In the genomic region with DNA sequence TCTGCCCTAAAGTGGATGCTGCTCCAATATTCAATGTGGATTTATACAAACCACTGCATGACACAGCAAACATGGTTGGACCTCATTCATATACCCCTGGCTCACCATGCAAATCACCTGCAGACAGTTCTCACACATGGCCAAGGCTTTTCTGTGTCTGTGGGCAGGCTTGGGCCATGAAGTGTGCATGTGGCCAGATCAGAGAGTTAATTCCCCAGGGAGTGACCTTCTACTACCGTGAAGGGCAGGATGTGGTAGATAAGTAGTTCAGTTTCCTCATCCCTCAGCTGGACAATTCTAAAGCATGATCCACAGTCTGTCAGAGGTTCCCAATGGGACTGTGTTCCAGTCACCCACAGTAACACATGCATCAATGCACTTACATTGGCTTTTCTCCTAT, we compare ENCODE assay signal across 15 cellular contexts.
"Had no signal": no experiment of that assay in that cellular context is flagged by ENCODE, and none has a peak within 500 bp of the region (broad histone marks: within the 10 kb centered on the region; RNA-seq: fewer than 3 reads in every experiment).

No MANE protein-coding gene starts in this region.

- H3K4me3 ChIP-seq: sigmoid colon, spleen had no signal

- H3K27ac ChIP-seq: foreskin keratinocyte, neutrophil, parathyroid adenoma, sigmoid colon, spleen had no signal

- H2AFZ ChIP-seq: parathyroid adenoma had no signal

- H3K27me3 Mint-ChIP-seq: activated naive CD8-positive, alpha-beta T cell treated with anti-CD3 and anti-CD28 coated beads, Interleukin-2, amount 10 ng/mL, durations not matched to agents 7 days and 5 days had no signal

- H3K4me3 Mint-ChIP-seq: activated naive CD8-positive, alpha-beta T cell treated with anti-CD3 and anti-CD28 coated beads, Interleukin-2, amount 10 ng/mL, durations not matched to agents 7 days and 5 days; activated T-helper 1 cell treated with anti-CD3 and anti-CD28 coated beads, Interleukin-12 subunit alpha, Interleukin-12 subunit beta, Interleukin-2, Interleukin-4 antibody, amounts not matched to agents 30 ng/mL and 10 ng/mL and 1 ng/mL, durations not matched to agents 14 hours and 24 hours and 36 hours; naive thymus-derived CD8-positive, alpha-beta T cell had no signal

- H3K9me3 ChIP-seq: neutrophil, sigmoid colon had no signal

- H3K4me1 Mint-ChIP-seq: activated naive CD8-positive, alpha-beta T cell treated with anti-CD3 and anti-CD28 coated beads, Interleukin-2, amount 10 ng/mL, durations not matched to agents 7 days and 5 days had no signal

- H3K79me2 ChIP-seq: parathyroid adenoma had no signal

- H3K36me3 ChIP-seq: neutrophil, sigmoid colon, spleen had no signal

- ATAC-seq: activated CD4-positive, CD25-positive, alpha-beta regulatory T cell treated with anti-CD3 and anti-CD28 coated beads, Interleukin-2, amount 50 U/mL, for 24 hours; foreskin keratinocyte; left ventricle myocardium superior; naive thymus-derived CD8-positive, alpha-beta T cell had no signal

- H3K27ac Mint-ChIP-seq: activated naive CD8-positive, alpha-beta T cell treated with anti-CD3 and anti-CD28 coated beads, Interleukin-2, amount 10 ng/mL, durations not matched to agents 7 days and 5 days; activated T-helper 1 cell treated with anti-CD3 and anti-CD28 coated beads, Interleukin-12 subunit alpha, Interleukin-12 subunit beta, Interleukin-2, Interleukin-4 antibody, amounts not matched to agents 30 ng/mL and 10 ng/mL and 1 ng/mL, durations not matched to agents 14 hours and 24 hours and 36 hours; memory B cell; naive thymus-derived CD8-positive, alpha-beta T cell had no signal

- H3K27me3 ChIP-seq: foreskin keratinocyte, neutrophil, sigmoid colon, spleen had no signal

- H3K4me1 ChIP-seq: foreskin keratinocyte, parathyroid adenoma, sigmoid colon, spleen had no signal

- DNase-seq: activated naive CD8-positive, alpha-beta T cell treated with anti-CD3 and anti-CD28 coated beads, Interleukin-2, amount 10 ng/mL, durations not matched to agents 7 days and 5 days; anterior cingulate cortex; effector memory CD4-positive, alpha-beta T cell; foreskin keratinocyte; kidney glomerular epithelial cell; left ventricle myocardium superior; naive thymus-derived CD8-positive, alpha-beta T cell; sigmoid colon; spleen; stimulated activated CD4-positive, alpha-beta T cell treated with anti-CD3 and anti-CD28 coated beads, Interleukin-1b, Interleukin-23, amount 100 ng/mL, for 48 hours had no signal
